ENCODE assay signal across 2 cellular contexts in genomic region chr21:17609681-17610080, GRCh38.
TF ChIP-seq lines count a peak whose summit lies in the region.

No MANE protein-coding gene starts in this region.

TF ChIP-seq in SK-N-SH treated with all-trans-retinoic acid at 6 μM for 48 hours, 23 proteins besides CTCF, POLR2A, EP300 and RAD21 (continued from another document):
- TF ChIP-seq PATZ1 (CRISPR knock-in tag; IDR thresholded peaks at IDR 0.05; ENCODE audit: borderline replicate concordance): no peak

TF ChIP-seq in SK-N-SH, 30 proteins besides CTCF, POLR2A, EP300 and RAD21 (continued from another document):
- TF ChIP-seq MAX (IDR thresholded peaks at IDR 0.05; ENCODE audit: low read depth) (no peak), RCOR1 (IDR thresholded peaks at IDR 0.05; ENCODE audit: low read length) (no peak), REST (IDR thresholded peaks at IDR 0.05; ENCODE audit: low read depth, low read length) (no peak), USF1 (IDR thresholded peaks at IDR 0.05; ENCODE audit: borderline replicate concordance, low read depth) (no peak), FOXM1 (IDR thresholded peaks at IDR 0.05; ENCODE audit: low read depth) (no peak), CHD2 (IDR thresholded peaks at IDR 0.05; ENCODE audit: low read length, partially characterized antibody) (no peak), PBX3 (IDR thresholded peaks at IDR 0.05) (no peak), TCF12 (IDR thresholded peaks at IDR 0.05) (no peak), TEAD4 (IDR thresholded peaks at IDR 0.05; ENCODE audit: borderline replicate concordance, insufficient read depth) (no peak), FOXJ3 (CRISPR knock-in tag; IDR thresholded peaks at IDR 0.05) (no peak), YY1 (IDR thresholded peaks at IDR 0.05; ENCODE audit: low read depth) (no peak), NRF1 (IDR thresholded peaks at IDR 0.05; ENCODE audit: low read depth, low read length) (no peak)
